20 cellular contexts compared by ENCODE assay signal in genomic region chr5:117262607-117263131, GRCh38.
DNase-seq lines count a peak whose midpoint lies in the region; ATAC-seq and TF ChIP-seq lines count a peak whose summit lies in the region.
"Had no signal": no experiment of that assay in that cellular context is flagged by ENCODE, and none has a peak within 500 bp of the region (broad histone marks: within the 10 kb centered on the region; RNA-seq: fewer than 3 reads in every experiment).

No MANE protein-coding gene starts in this region.

- TF ChIP-seq EP300 in transverse colon (IDR thresholded peaks at IDR 0.05; ENCODE audit: low read depth), result no peak

- in situ Hi-C loops in transverse colon (cut with MboI; ENCODE audit: low pct_ligation_motif_present in 1 of 4, low pct_unique_long_range_greater_than_20kb in 1 of 4, low sequenced_read_pairs in 3 of 4), result no loop called here

- H3K27ac ChIP-seq in transverse colon, result no peak overlapping the region
- H3K27ac ChIP-seq: heart left ventricle, left ventricle myocardium inferior, thoracic aorta had no signal

- H3K36me3 ChIP-seq in neuron (ENCODE audit: insufficient read depth, low read length) (no peaks in the 10 kb centered on the region), transverse colon (no peaks in the 10 kb centered on the region)
- H3K36me3 ChIP-seq: heart left ventricle, left ventricle myocardium inferior, thoracic aorta had no signal

- H3K4me3 ChIP-seq in neuron (ENCODE audit: low read length) (peak overlapping the region; percentile 34), transverse colon (no peak overlapping the region)
- H3K4me3 ChIP-seq: heart left ventricle, K562, left ventricle myocardium inferior, thoracic aorta had no signal

- TF ChIP-seq POLR2A in transverse colon (IDR thresholded peaks at IDR 0.05), result no peak

- 50 to 59% methylated on average over 4 of the region's 4 CpGs for WGBS in transverse colon (ENCODE audit: low coverage in 1 of 2), 2 donors

- ATAC-seq in GM21528 (IDR thresholded peaks at IDR 0.05; ENCODE audit: low FRiP score, unreplicated experiment) (no peak), GM21576 (IDR thresholded peaks at IDR 0.05; ENCODE audit: unreplicated experiment) (no peak)
- ATAC-seq: heart left ventricle, K562, sciatic nerve had no signal

- H3K9me3 ChIP-seq in neuron (ENCODE audit: low read length) (peaks cover 10% of the 10 kb centered on the region), transverse colon (no peaks in the 10 kb centered on the region)
- H3K9me3 ChIP-seq: thoracic aorta had no signal

- TF ChIP-seq CTCF in transverse colon (IDR thresholded peaks at IDR 0.05), result no peak

- H3K4me1 ChIP-seq in neuron (ENCODE audit: insufficient read depth, low read length) (peaks cover 18% of the 10 kb centered on the region), transverse colon (no peaks in the 10 kb centered on the region)
- H3K4me1 ChIP-seq: heart left ventricle, left ventricle myocardium inferior had no signal

- intact Hi-C loops in transverse colon (cut with DNase I; ENCODE audit: low total_unique reads), result no loop called here

- H2AFZ ChIP-seq in neuron (ENCODE audit: low read depth, low read length), result peak overlapping the region; percentile 59

- DNase-seq in C1 segment of cervical spinal cord (lab: John Stamatoyannopoulos, UW), result peak in 8 of 14 donors; percentile 12 to 65 (median 33)
- peak in 41 of 58 donors; percentile 1 to 64 (median 26) for DNase-seq in anterior cingulate cortex (lab: John Stamatoyannopoulos, UW)
- DNase-seq in globus pallidus (ENCODE audit: low spot score), result peak; percentile 85
- DNase-seq in activated naive CD4-positive, alpha-beta T cell treated with anti-CD3 and anti-CD28 coated beads, Interleukin-2, amount 50 U/mL, for 16 hours, result no peak
- DNase-seq in transverse colon, result no peak
- DNase-seq: activated CD4-positive, alpha-beta T cell treated with anti-CD3 and anti-CD28 coated beads, Interleukin-2, amount 50 U/mL, for 4 hours; activated effector memory CD4-positive, alpha-beta T cell treated with anti-CD3 and anti-CD28 coated beads, Interleukin-2, amount 50 U/mL, for 16 hours; CD4-positive, alpha-beta memory T cell; cerebellar nuclear complex; DMS53; heart left ventricle; left ventricle myocardium inferior; NCI-H1694; stimulated activated CD4-positive, alpha-beta T cell treated with anti-CD3 and anti-CD28 coated beads, Interleukin-15, amount 100 ng/mL, for 24 hours had no signal

- H3K27me3 ChIP-seq in neuron (ENCODE audit: insufficient read depth, low read length) (no peaks in the 10 kb centered on the region), transverse colon (no peaks in the 10 kb centered on the region)
- H3K27me3 ChIP-seq: heart left ventricle had no signal

Comparison
In these comparisons a context has a peak if more than half of its experiments do, and no peak if none do; other contexts are left out.
1. DNase-seq: peak in C1 segment of cervical spinal cord (8 of 14), anterior cingulate cortex (41 of 58) and globus pallidus (single experiment); none in activated naive CD4-positive, alpha-beta T cell treated with anti-CD3 and anti-CD28 coated beads, Interleukin-2, amount 50 U/mL, for 16 hours (single experiment) and transverse colon (single experiment).